ENCODE assay signal across 11 cellular contexts in genomic region chr19:33376931-33377557, GRCh38. TPM values are rescaled to one million over a fixed set of nuclear protein-coding genes. Genes with fewer than 3 reads are reported as not detected.
DNase-seq lines count a peak whose midpoint lies in the region; ATAC-seq and TF ChIP-seq lines count a peak whose summit lies in the region.
"Had no signal": no experiment of that assay in that cellular context is flagged by ENCODE, and none has a peak within 500 bp of the region (broad histone marks: within the 10 kb centered on the region; RNA-seq: fewer than 3 reads in every experiment).

No MANE protein-coding gene starts in this region.

- 89% methylated on average over 7 of the region's 7 CpGs for WGBS in GM23248 (ENCODE audit: low coverage in 1 of 2, low lambda C conversion rate in 2 of 2, missing lambda C conversion rate in 2 of 2), 2 experiments
- 50% methylated on average over 7 of the region's 7 CpGs for WGBS in hepatocyte (ENCODE audit: low lambda C conversion rate, missing lambda C conversion rate)
- WGBS in sigmoid colon, 2 donors: 24 to 64% methylated on average over 7 of the region's 7 CpGs

- no peak for TF ChIP-seq POLR2A in sigmoid colon (IDR thresholded peaks at IDR 0.05)

- H4K20me1 ChIP-seq in GM23248 (ENCODE audit: insufficient read depth) (peaks cover 64% of the 10 kb centered on the region), hepatocyte (ENCODE audit: insufficient read depth, poor library complexity, severe bottlenecking) (peaks cover 76% of the 10 kb centered on the region)

- peak overlapping the region; percentile 100; the same call in 1 of the 2 replicates for H3K4me3 ChIP-seq in GM23248
- H3K4me3 ChIP-seq in SJSA1: no peak overlapping the region
- no peak overlapping the region for H3K4me3 ChIP-seq in hepatocyte
- no peak overlapping the region for H3K4me3 ChIP-seq in sigmoid colon
- no peak overlapping the region for H3K4me3 ChIP-seq in effector memory CD4-positive, alpha-beta T cell (ENCODE audit: insufficient read depth, low read depth, low read length, poor library complexity, severe bottlenecking)
- H3K4me3 ChIP-seq: MG63 had no signal

- H3K27me3 ChIP-seq in GM23248 (replicated peaks; ENCODE audit: insufficient read depth): no peaks in the 10 kb centered on the region
- no peaks in the 10 kb centered on the region for H3K27me3 ChIP-seq in SJSA1 (replicated peaks)
- no peaks in the 10 kb centered on the region for H3K27me3 ChIP-seq in hepatocyte
- no peaks in the 10 kb centered on the region for H3K27me3 ChIP-seq in sigmoid colon
- H3K27me3 ChIP-seq in effector memory CD4-positive, alpha-beta T cell (replicated peaks; ENCODE audit: control insufficient read depth, insufficient read depth, low read length, poor library complexity, severe bottlenecking): no peaks in the 10 kb centered on the region
- H3K27me3 ChIP-seq: MG63, neutrophil had no signal

- H3K36me3 ChIP-seq in GM23248 (ENCODE audit: low read depth) (peaks cover 19% of the 10 kb centered on the region), SJSA1 (peaks cover 48% of the 10 kb centered on the region), hepatocyte (replicated peaks; ENCODE audit: insufficient read depth, low read depth) (no peaks in the 10 kb centered on the region), sigmoid colon (peaks cover 0 to 11% (median 3%) of the 10 kb centered on the region in 4 donors)
- peaks cover 13% of the 10 kb centered on the region for H3K36me3 ChIP-seq in effector memory CD4-positive, alpha-beta T cell (ENCODE audit: control insufficient read depth, insufficient read depth, low read length)

- H3K9ac ChIP-seq in GM23248: peak overlapping the region; percentile 14; the same call in 1 of the 2 replicates

- ATAC-seq in GM19035 (IDR thresholded peaks at IDR 0.05; ENCODE audit: unreplicated experiment): no peak

- in situ Hi-C loops in GM23248 (cut with MboI): no loop called here

- no peak for TF ChIP-seq CTCF in hepatocyte (IDR thresholded peaks at IDR 0.05; ENCODE audit: poor library complexity)
- TF ChIP-seq CTCF in sigmoid colon (IDR thresholded peaks at IDR 0.05): no peak

- no peaks in the 10 kb centered on the region for H3K9me2 ChIP-seq in GM23248 (ENCODE audit: insufficient read depth)
- no peaks in the 10 kb centered on the region for H3K9me2 ChIP-seq in hepatocyte (replicated peaks; ENCODE audit: insufficient read depth)

- H2AFZ ChIP-seq in GM23248 (no peak overlapping the region), hepatocyte (no peak overlapping the region)

- no peak for TF ChIP-seq EP300 in sigmoid colon (IDR thresholded peaks at IDR 0.05)

- no peak for DNase-seq in GM23248
- DNase-seq in SJSA1 (ENCODE audit: low read depth in 1 of 2, low spot score in 2 of 2): no peak
- DNase-seq in hepatocyte (ENCODE audit: low spot score): peak; percentile 62
- DNase-seq in sigmoid colon: peak; percentile 28
- DNase-seq in activated CD8-positive, alpha-beta memory T cell treated with anti-CD3 and anti-CD28 coated beads, Interleukin-2, amount 50 U/mL, for 4 hours: no peak
- DNase-seq in NOMO-1 treated with dmso at 0.1 percent for 144 hours (lab: John Stamatoyannopoulos, UW; ENCODE audit: unreplicated experiment): no peak
- no peak for DNase-seq in effector memory CD4-positive, alpha-beta T cell
- DNase-seq: stimulated activated CD4-positive, alpha-beta T cell treated with anti-CD3 and anti-CD28 coated beads, Interleukin-4, amount 100 ng/mL, for 1 hour had no signal

- H3F3A ChIP-seq in GM23248 (ENCODE audit: insufficient read depth): peaks cover 58% of the 10 kb centered on the region

- peak overlapping the region; percentile 97 for H3K27ac ChIP-seq in GM23248
- peak overlapping the region; percentile 66 for H3K27ac ChIP-seq in SJSA1
- peak overlapping the region; percentile 99 for H3K27ac ChIP-seq in hepatocyte
- peak overlapping the region; percentile 7 to 96 (median 51) for H3K27ac ChIP-seq in sigmoid colon
- H3K27ac ChIP-seq in effector memory CD4-positive, alpha-beta T cell (ENCODE audit: insufficient read depth, low read length, poor library complexity, severe bottlenecking): no peak overlapping the region
- H3K27ac ChIP-seq: neutrophil had no signal

- H3K9me3 ChIP-seq in GM23248 (ENCODE audit: low read depth) (no peaks in the 10 kb centered on the region), SJSA1 (replicated peaks) (peaks cover 3% of the 10 kb centered on the region; the same call in 1 of the 2 replicates), hepatocyte (ENCODE audit: low read depth) (no peaks in the 10 kb centered on the region), sigmoid colon (no peaks in the 10 kb centered on the region)
- no peaks in the 10 kb centered on the region for H3K9me3 ChIP-seq in effector memory CD4-positive, alpha-beta T cell (ENCODE audit: control insufficient read depth, low read length)
- H3K9me3 ChIP-seq: MG63, neutrophil had no signal

- H3K4me1 ChIP-seq in GM23248 (ENCODE audit: insufficient read depth): peaks cover 36% of the 10 kb centered on the region
- peaks cover 50% of the 10 kb centered on the region for H3K4me1 ChIP-seq in SJSA1 (replicated peaks)
- H3K4me1 ChIP-seq in hepatocyte (ENCODE audit: insufficient read depth): peaks cover 42% of the 10 kb centered on the region
- peaks cover 0 to 45% (median 32%) of the 10 kb centered on the region in 4 donors for H3K4me1 ChIP-seq in sigmoid colon
- peaks cover 15% of the 10 kb centered on the region for H3K4me1 ChIP-seq in effector memory CD4-positive, alpha-beta T cell (ENCODE audit: control insufficient read depth, insufficient read depth, low read length, poor library complexity, severe bottlenecking)

- H3K4me2 ChIP-seq in GM23248 (ENCODE audit: unreplicated experiment) (peak overlapping the region; percentile 24), hepatocyte (peak overlapping the region; percentile 86)

- intact Hi-C loops in sigmoid colon (cut with DNase I): no loop called here

- H3K79me2 ChIP-seq in GM23248 (ENCODE audit: insufficient read depth) (peaks cover 80% of the 10 kb centered on the region), hepatocyte (peaks cover 80% of the 10 kb centered on the region)

RNA-seq across cellular contexts. Expression of gene CEBPG, which starts 3.5 kb away (rescaled TPM):
- 33.4 and 36.2 TPM in 2 replicates for total RNA-seq in GM23248 (2014; rRNA removed; shearing (Covaris generic))
- polyA plus RNA-seq in GM23248 (2016; fragmentation: Nextera tagmentation; extraction: Ambion mirVana) (27.4 and 27.6 TPM in 2 replicates), hepatocyte (26.2 and 33.1 TPM in 2 replicates), sigmoid colon (10 to 100 TPM; 44.2 to 84.6 (median 64.9) TPM)
- 55.5 and 58.9 TPM in 2 replicates for total RNA-seq in SJSA1 (2014; rRNA removed; shearing (Covaris generic))
- total RNA-seq in hepatocyte (69.4 and 69.5 TPM in 2 replicates), sigmoid colon (10 to 100 TPM; 18.6 to 27.8 (median 23.0) TPM)

Comparison
In these comparisons a context has a peak if more than half of its experiments do, and no peak if none do; other contexts are left out.
1. DNase-seq: peak in hepatocyte (single experiment) and sigmoid colon (single experiment); none in GM23248 (single experiment), SJSA1 (0 of 2), activated CD8-positive, alpha-beta memory T cell treated with anti-CD3 and anti-CD28 coated beads, Interleukin-2, amount 50 U/mL, for 4 hours (single experiment), NOMO-1 treated with dmso at 0.1 percent for 144 hours (single experiment) and effector memory CD4-positive, alpha-beta T cell (0 of 3).